ENCODE assay signal across 16 cellular contexts in the genomic region with DNA sequence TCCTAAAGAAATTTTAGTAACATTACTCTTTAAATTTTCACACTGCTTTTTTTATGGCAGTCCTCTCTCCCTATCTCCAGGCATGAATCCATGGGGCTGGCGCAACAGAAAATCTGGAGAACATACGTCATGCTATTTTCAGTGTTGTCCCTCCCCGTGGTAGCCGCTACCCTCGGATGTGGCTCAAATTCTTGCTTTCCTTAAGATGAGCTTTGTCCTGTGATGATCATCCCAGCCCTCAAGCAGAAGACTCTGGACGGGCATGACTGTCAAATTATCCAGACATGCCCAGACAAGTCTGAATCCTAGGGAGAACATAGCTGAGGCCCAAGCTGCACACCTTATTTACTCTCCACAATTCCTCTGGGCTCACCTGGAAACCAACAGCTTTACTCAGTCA. TPM values are rescaled to one million over a fixed set of nuclear protein-coding genes. Genes with fewer than 3 reads are reported as not detected.
DNase-seq lines count a peak whose midpoint lies in the region; ATAC-seq and TF ChIP-seq lines count a peak whose summit lies in the region.
"Had no signal": no experiment of that assay in that cellular context is flagged by ENCODE, and none has a peak within 500 bp of the region (broad histone marks: within the 10 kb centered on the region; RNA-seq: fewer than 3 reads in every experiment).

No MANE protein-coding gene starts in this region.

- H3K27me3 ChIP-seq in upper lobe of left lung (no peaks in the 10 kb centered on the region), hepatocyte (no peaks in the 10 kb centered on the region)
- H3K27me3 ChIP-seq: heart left ventricle, pancreas had no signal

- H3K36me3 ChIP-seq in upper lobe of left lung: no peaks in the 10 kb centered on the region
- H3K36me3 ChIP-seq in hepatocyte (replicated peaks; ENCODE audit: insufficient read depth, low read depth): no peaks in the 10 kb centered on the region
- H3K36me3 ChIP-seq: heart left ventricle, pancreas, SJSA1 had no signal

- no peak overlapping the region for H3K4me3 ChIP-seq in upper lobe of left lung
- no peak overlapping the region for H3K4me3 ChIP-seq in hepatocyte
- H3K4me3 ChIP-seq: heart left ventricle, pancreas, SJSA1, skin epidermis had no signal

- H3K27ac ChIP-seq in upper lobe of left lung: peak overlapping the region; percentile 22 to 69 (median 50)
- H3K27ac ChIP-seq in hepatocyte: no peak overlapping the region
- H3K27ac ChIP-seq: heart left ventricle, pancreas, SJSA1, skin epidermis had no signal

- H3K9me3 ChIP-seq in upper lobe of left lung (no peaks in the 10 kb centered on the region), hepatocyte (ENCODE audit: low read depth) (no peaks in the 10 kb centered on the region)
- H3K9me3 ChIP-seq: heart left ventricle, pancreas, SJSA1 had no signal

- H4K20me1 ChIP-seq in hepatocyte (ENCODE audit: insufficient read depth, poor library complexity, severe bottlenecking): no peaks in the 10 kb centered on the region

- ATAC-seq in esophagus mucosa: peak; percentile 88
- ATAC-seq in upper lobe of left lung (ENCODE audit: low FRiP score in 2 of 2): peak in 1 of 2 donors; percentile 61
- ATAC-seq in HG03354 (IDR thresholded peaks at IDR 0.05; ENCODE audit: poor library complexity, severe bottlenecking, unreplicated experiment): no peak
- ATAC-seq: heart left ventricle had no signal

- no peaks in the 10 kb centered on the region for H3K79me2 ChIP-seq in hepatocyte

- no peaks in the 10 kb centered on the region for H3K9me2 ChIP-seq in hepatocyte (replicated peaks; ENCODE audit: insufficient read depth)

- no peak overlapping the region for H3K4me2 ChIP-seq in hepatocyte

- in situ Hi-C loops in SK-MEL-5 (cut with HindIII; ENCODE audit: low pct_unique_long_range_greater_than_20kb, low sequenced_read_pairs): no loop called here

- no peak for TF ChIP-seq CTCF in upper lobe of left lung (IDR thresholded peaks at IDR 0.05)
- no peak for TF ChIP-seq CTCF in hepatocyte (IDR thresholded peaks at IDR 0.05; ENCODE audit: poor library complexity)

- TF ChIP-seq POLR2A in upper lobe of left lung (IDR thresholded peaks at IDR 0.05): peak in 1 of 4 donors; percentile 3

- TF ChIP-seq EP300 in upper lobe of left lung (IDR thresholded peaks at IDR 0.05): no peak

- DNase-seq in NCI-H748 (lab: John Stamatoyannopoulos, UW; ENCODE audit: unreplicated experiment) (peak; percentile 58), NCI-H748 treated with DMSO at 0.1 percent for 48 hours (lab: John Stamatoyannopoulos, UW) (no peak), SK-MEL-5 (ENCODE audit: low read depth, low spot score) (peak; percentile 87), upper lobe of left lung (no peak), NOMO-1 treated with DMSO at 0.1 percent for 48 hours (lab: John Stamatoyannopoulos, UW; ENCODE audit: unreplicated experiment) (no peak), hepatocyte (ENCODE audit: low spot score) (no peak)
- DNase-seq: activated CD4-positive, alpha-beta T cell treated with anti-CD3 and anti-CD28 coated beads, Interleukin-2, amount 50 U/mL, for 4 hours; amniotic stem cell; heart left ventricle; kidney glomerular epithelial cell; NCI-H2107; pancreas had no signal

- 72 to 77% methylated on average over 6 of the region's 6 CpGs for WGBS in upper lobe of left lung, 2 donors
- 88% methylated on average over 6 of the region's 6 CpGs for WGBS in hepatocyte (ENCODE audit: low lambda C conversion rate, missing lambda C conversion rate)

- no peak overlapping the region for H2AFZ ChIP-seq in hepatocyte

- H3K4me1 ChIP-seq in upper lobe of left lung (peaks cover 0 to 20% (median 10%) of the 10 kb centered on the region in 4 donors), hepatocyte (ENCODE audit: insufficient read depth) (peaks cover 6% of the 10 kb centered on the region)
- H3K4me1 ChIP-seq: pancreas, SJSA1 had no signal

RNA-seq across cellular contexts. Expression of gene FMN1, which starts 49.1 kb away (rescaled TPM):
- total RNA-seq in SK-MEL-5 (2014; rRNA removed; shearing (Covaris generic)): 87.0 and 96.0 TPM in 2 replicates
- polyA plus RNA-seq in SK-MEL-5 (2015; cell fraction: cytosol; rRNA removed): 42.4 and 63.2 TPM in 2 replicates
- 44.5 and 58.3 TPM in 2 replicates for polyA plus RNA-seq in SK-MEL-5 (2015; cell fraction: nucleus; rRNA removed)
- total RNA-seq in esophagus mucosa (4.6 TPM), upper lobe of left lung (100 to 1,000 TPM in 1 of 6 donors, 10 to 100 TPM in 5; 20.2 to 176 (median 53.8) TPM), hepatocyte (0.48 and 0.70 TPM in 2 replicates)
- polyA plus RNA-seq in hepatocyte: 0.07 and 0.19 TPM in 2 replicates

Comparison
In these comparisons a context has a peak if more than half of its experiments do, and no peak if none do; other contexts are left out.
1. DNase-seq: peak in NCI-H748 (single experiment) and SK-MEL-5 (single experiment); none in NCI-H748 treated with DMSO at 0.1 percent for 48 hours (single experiment), upper lobe of left lung (0 of 2), NOMO-1 treated with DMSO at 0.1 percent for 48 hours (single experiment) and hepatocyte (single experiment).